ENCODE assay signal across 16 cellular contexts in the genomic region with DNA sequence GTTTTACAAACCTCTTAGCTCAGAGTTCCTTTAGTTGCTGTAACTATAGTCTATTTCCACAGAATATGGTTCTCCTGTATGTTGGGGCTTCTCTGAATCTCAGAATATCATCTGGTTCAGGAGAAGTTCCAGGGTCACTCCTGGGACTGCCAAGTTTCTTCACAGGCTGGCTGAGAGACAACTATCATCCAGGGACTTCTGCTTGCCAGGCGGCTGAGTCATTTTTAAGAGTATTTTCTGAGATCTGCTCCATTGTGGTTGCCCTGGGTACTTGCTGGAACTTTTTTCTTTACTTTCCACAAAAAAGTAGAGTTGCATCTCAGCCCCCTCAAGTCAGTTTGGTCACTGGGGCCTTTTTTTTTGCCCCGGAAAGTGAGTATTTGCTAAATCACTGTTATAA.
"Had no signal": no experiment of that assay in that cellular context is flagged by ENCODE, and none has a peak within 500 bp of the region (broad histone marks: within the 10 kb centered on the region; RNA-seq: fewer than 3 reads in every experiment).

No MANE protein-coding gene starts in this region.

- H3K27ac Mint-ChIP-seq: activated CD8-positive, alpha-beta memory T cell treated with anti-CD3 and anti-CD28 coated beads, Interleukin-2, amount 10 ng/mL, durations not matched to agents 7 days and 5 days; activated naive CD4-positive, alpha-beta T cell treated with anti-CD3 and anti-CD28 coated beads, Interleukin-2, amount 50 U/mL, for 24 hours; activated T-cell treated with anti-CD3 and anti-CD28 coated beads, Interleukin-2, amount 50 U/mL, for 24 hours; brain; dendritic cell treated with granulocyte-macrophage colony-stimulating factor and Interleukin-4, amounts not matched to agents 40 ng/mL and 50 ng/mL, for 4 days; effector memory CD8-positive, alpha-beta T cell; immature natural killer cell; T-helper 2 cell treated with Interferon-gamma antibody and Interleukin-4, amounts not matched to agents 5 μg/mL and 100 μg/mL, for 36 hours had no signal

- ATAC-seq: activated CD4-positive, CD25-positive, alpha-beta regulatory T cell treated with anti-CD3 and anti-CD28 coated beads, Interleukin-2, amount 50 U/mL, for 24 hours; activated CD8-positive, alpha-beta memory T cell treated with anti-CD3 and anti-CD28 coated beads, Interleukin-2, amount 10 ng/mL, durations not matched to agents 7 days and 5 days; effector memory CD8-positive, alpha-beta T cell; left colon had no signal

- H3K27me3 Mint-ChIP-seq: activated CD8-positive, alpha-beta memory T cell treated with anti-CD3 and anti-CD28 coated beads, Interleukin-2, amount 10 ng/mL, durations not matched to agents 7 days and 5 days; activated naive CD4-positive, alpha-beta T cell treated with anti-CD3 and anti-CD28 coated beads, Interleukin-2, amount 50 U/mL, for 24 hours; activated T-cell treated with anti-CD3 and anti-CD28 coated beads, Interleukin-2, amount 50 U/mL, for 24 hours; dendritic cell treated with granulocyte-macrophage colony-stimulating factor and Interleukin-4, amounts not matched to agents 40 ng/mL and 50 ng/mL, for 4 days; effector memory CD8-positive, alpha-beta T cell had no signal

- H3K36me3 Mint-ChIP-seq: activated CD8-positive, alpha-beta memory T cell treated with anti-CD3 and anti-CD28 coated beads, Interleukin-2, amount 10 ng/mL, durations not matched to agents 7 days and 5 days; activated naive CD4-positive, alpha-beta T cell treated with anti-CD3 and anti-CD28 coated beads, Interleukin-2, amount 50 U/mL, for 24 hours; brain; immature natural killer cell had no signal

- H3K27me3 ChIP-seq: transverse colon had no signal

- H3K36me3 ChIP-seq: transverse colon had no signal

- H3K9me3 Mint-ChIP-seq: activated naive CD4-positive, alpha-beta T cell treated with anti-CD3 and anti-CD28 coated beads, Interleukin-2, amount 50 U/mL, for 24 hours; activated T-cell treated with anti-CD3 and anti-CD28 coated beads, Interleukin-2, amount 50 U/mL, for 24 hours; brain; dendritic cell treated with granulocyte-macrophage colony-stimulating factor and Interleukin-4, amounts not matched to agents 40 ng/mL and 50 ng/mL, for 4 days; effector memory CD8-positive, alpha-beta T cell; T-helper 2 cell treated with Interferon-gamma antibody and Interleukin-4, amounts not matched to agents 5 μg/mL and 100 μg/mL, for 36 hours had no signal

- H3K4me3 ChIP-seq: skin epidermis, transverse colon had no signal

- DNase-seq: activated CD4-positive, alpha-beta T cell treated with anti-CD3 and anti-CD28 coated beads, Interleukin-2, amount 50 U/mL, for 4 hours; activated CD8-positive, alpha-beta memory T cell treated with anti-CD3 and anti-CD28 coated beads, Interleukin-2, amount 10 ng/mL, durations not matched to agents 7 days and 5 days; activated effector memory CD4-positive, alpha-beta T cell treated with Interleukin-2 at 50 U/mL for 16 hours; activated T-cell treated with anti-CD3 and anti-CD28 coated beads, Interleukin-2, amount 50 U/mL, for 24 hours; amniotic stem cell; cerebellar nuclear complex; effector memory CD8-positive, alpha-beta T cell; immature natural killer cell; left colon; transverse colon had no signal

- H3K4me3 Mint-ChIP-seq: activated CD8-positive, alpha-beta memory T cell treated with anti-CD3 and anti-CD28 coated beads, Interleukin-2, amount 10 ng/mL, durations not matched to agents 7 days and 5 days; activated naive CD4-positive, alpha-beta T cell treated with anti-CD3 and anti-CD28 coated beads, Interleukin-2, amount 50 U/mL, for 24 hours; activated T-cell treated with anti-CD3 and anti-CD28 coated beads, Interleukin-2, amount 50 U/mL, for 24 hours; brain; dendritic cell treated with granulocyte-macrophage colony-stimulating factor and Interleukin-4, amounts not matched to agents 40 ng/mL and 50 ng/mL, for 4 days; effector memory CD8-positive, alpha-beta T cell; immature natural killer cell; T-helper 2 cell treated with Interferon-gamma antibody and Interleukin-4, amounts not matched to agents 5 μg/mL and 100 μg/mL, for 36 hours had no signal

- H3K4me1 ChIP-seq: transverse colon had no signal

- H3K4me1 Mint-ChIP-seq: activated CD8-positive, alpha-beta memory T cell treated with anti-CD3 and anti-CD28 coated beads, Interleukin-2, amount 10 ng/mL, durations not matched to agents 7 days and 5 days; activated naive CD4-positive, alpha-beta T cell treated with anti-CD3 and anti-CD28 coated beads, Interleukin-2, amount 50 U/mL, for 24 hours; brain; immature natural killer cell had no signal

- H3K27ac ChIP-seq: skin epidermis, transverse colon had no signal
